In genomic region chr22:45645526-45646414, GRCh38 we compare ENCODE assay signal across 8 cellular contexts. TPM values are rescaled to one million over a fixed set of nuclear protein-coding genes. Genes with fewer than 3 reads are reported as not detected.
A peak's percentile ranks its signal among the peaks of the same experiment; 100 is the strongest.
DNase-seq lines count a peak whose midpoint lies in the region; ATAC-seq and TF ChIP-seq lines count a peak whose summit lies in the region.

No MANE protein-coding gene starts in this region.

- H2BK20ac ChIP-seq in H9 (ENCODE audit: low read depth, low read length, poor library complexity, severe bottlenecking): no peak overlapping the region

- H3K23ac ChIP-seq in H9 (ENCODE audit: insufficient read length, low read depth, low read length): no peak overlapping the region

- H4K20me1 ChIP-seq in H9 (ENCODE audit: control insufficient read depth, insufficient read depth, insufficient read length): no peaks in the 10 kb centered on the region

- H2BK5ac ChIP-seq in H9 (ENCODE audit: insufficient read length, low read length): no peak overlapping the region

- H4K8ac ChIP-seq in H9 (replicated peaks; ENCODE audit: insufficient read length, low read depth, low read length): no peak overlapping the region

- H3K56ac ChIP-seq in H9 (ENCODE audit: insufficient read length, low read depth, low read length): no peak overlapping the region

- no peaks in the 10 kb centered on the region for H3K79me1 ChIP-seq in H9 (ENCODE audit: insufficient read depth, low read depth, low read length, poor library complexity, severe bottlenecking)

- H3K4me1 ChIP-seq in BE2C (peaks cover 3% of the 10 kb centered on the region; the same call in 1 of the 2 replicates), H9 (ENCODE audit: insufficient read depth, low read length) (no peaks in the 10 kb centered on the region; the same call in 1 of the 2 replicates), endodermal cell (ENCODE audit: control insufficient read depth, insufficient read depth, low read length) (no peaks in the 10 kb centered on the region)

- H3K27me3 Mint-ChIP-seq in H9 (ENCODE audit: low read depth): peaks cover 57% of the 10 kb centered on the region
- peaks cover 59% of the 10 kb centered on the region for H3K27me3 Mint-ChIP-seq in endodermal cell (ENCODE audit: insufficient read depth)
- peaks cover 19% of the 10 kb centered on the region for H3K27me3 Mint-ChIP-seq in mesothelial cell of epicardium (ENCODE audit: low read depth)

- no peaks in the 10 kb centered on the region for H3K36me3 Mint-ChIP-seq in H9 (ENCODE audit: insufficient read depth in 1 of 3, low read depth in 3 of 3)
- no peaks in the 10 kb centered on the region for H3K36me3 Mint-ChIP-seq in endodermal cell (ENCODE audit: low read depth)
- no peaks in the 10 kb centered on the region for H3K36me3 Mint-ChIP-seq in mesothelial cell of epicardium

- peaks cover 14 to 16% of the 10 kb centered on the region in 2 experiments for H3K4me1 Mint-ChIP-seq in H9
- H3K4me1 Mint-ChIP-seq in endodermal cell: peaks cover 3% of the 10 kb centered on the region
- peaks cover 26% of the 10 kb centered on the region for H3K4me1 Mint-ChIP-seq in mesothelial cell of epicardium

- peak overlapping the region; percentile 46 to 54 for H3K4me3 Mint-ChIP-seq in H9
- H3K4me3 Mint-ChIP-seq in endodermal cell: peak overlapping the region; percentile 38
- H3K4me3 Mint-ChIP-seq in mesothelial cell of epicardium: peak overlapping the region; percentile 47

- no peak overlapping the region for H3K27ac ChIP-seq in H9 (ENCODE audit: insufficient read length, low read depth, low read length)
- H3K27ac ChIP-seq in endodermal cell (ENCODE audit: low read depth, low read length): no peak overlapping the region

- no peak overlapping the region; a peak in 1 of 7 replicates for H3K27ac Mint-ChIP-seq in H9
- no peak overlapping the region for H3K27ac Mint-ChIP-seq in endodermal cell
- no peak overlapping the region for H3K27ac Mint-ChIP-seq in mesothelial cell of epicardium

- no peak overlapping the region for H2AFZ ChIP-seq in H9 (ENCODE audit: low read length)

- TF ChIP-seq CTCF in BE2C (IDR thresholded peaks at IDR 0.05; ENCODE audit: low read depth, low read length) (peak; percentile 63), H9 (conservative IDR thresholded peaks at IDR 0.05) (peak; percentile 97), endodermal cell (conservative IDR thresholded peaks at IDR 0.05) (peak; percentile 97), mesothelial cell of epicardium (IDR thresholded peaks at IDR 0.05; ENCODE audit: unreplicated experiment) (peak; percentile 97)

- no peak overlapping the region for H3K14ac ChIP-seq in H9 (ENCODE audit: insufficient read depth, low read length)

- H2BK120ac ChIP-seq in H9 (ENCODE audit: low read depth, low read length, poor library complexity, severe bottlenecking): no peak overlapping the region

- H4K91ac ChIP-seq in H9 (ENCODE audit: insufficient read length, low read depth, low read length): no peak overlapping the region

- no peaks in the 10 kb centered on the region for H3K9me3 ChIP-seq in BE2C
- no peaks in the 10 kb centered on the region for H3K9me3 ChIP-seq in H9 (ENCODE audit: control insufficient read depth, low read depth, low read length)
- no peaks in the 10 kb centered on the region for H3K9me3 ChIP-seq in endodermal cell (ENCODE audit: control insufficient read depth, low read length)

- H3K36me3 ChIP-seq in BE2C (no peaks in the 10 kb centered on the region), endodermal cell (ENCODE audit: control insufficient read depth, insufficient read depth, low read length) (no peaks in the 10 kb centered on the region)

- H3T11ph ChIP-seq in H9 (ENCODE audit: low read length): no peak overlapping the region

- no peak overlapping the region for H2BK15ac ChIP-seq in H9 (ENCODE audit: low read depth, low read length)

- H2AK5ac ChIP-seq in H9 (ENCODE audit: insufficient read length, low read length): no peak overlapping the region

- no peak overlapping the region for H2BK12ac ChIP-seq in H9 (ENCODE audit: insufficient read length, low read depth, low read length)

- H3K27me3 ChIP-seq in BE2C: no peaks in the 10 kb centered on the region
- H3K27me3 ChIP-seq in H9 (ENCODE audit: insufficient read depth, low read length): no peaks in the 10 kb centered on the region; the same call in 1 of the 2 replicates
- H3K27me3 ChIP-seq in endodermal cell (ENCODE audit: control insufficient read depth, insufficient read depth, low read length, poor library complexity, severe bottlenecking): peaks cover 17% of the 10 kb centered on the region

- WGBS in H9 (ENCODE audit: extremely low coverage, insufficient read length, low lambda C conversion rate): no CpG with 5 or more reads among the region's 54 CpGs
- WGBS in endodermal cell (ENCODE audit: insufficient coverage in 1 of 2, insufficient read length in 1 of 2), 2 experiments: 25 to 69% methylated on average over 10 to 54 of the region's 54 CpGs

- H3K23me2 ChIP-seq in H9 (ENCODE audit: insufficient read length, low read depth, low read length, poor library complexity, severe bottlenecking): no peaks in the 10 kb centered on the region

- no peak overlapping the region for H4K5ac ChIP-seq in H9 (ENCODE audit: insufficient read length, low read depth, low read length)

- peak overlapping the region; percentile 11 for H3K4me2 ChIP-seq in H9 (ENCODE audit: insufficient read depth, insufficient read length, low read length)

- no peak for ATAC-seq in HG03097 (IDR thresholded peaks at IDR 0.05; ENCODE audit: low FRiP score, unreplicated experiment)

- H3K4me3 ChIP-seq in BE2C (ENCODE audit: low read depth, low read length): peak overlapping the region; percentile 55
- no peak overlapping the region for H3K4me3 ChIP-seq in endodermal cell (ENCODE audit: low read length)

- H3K9ac ChIP-seq in H9 (ENCODE audit: extremely low read depth, insufficient read length, low read length) (no peak overlapping the region), endodermal cell (ENCODE audit: extremely low read depth, low read length, poor library complexity, severe bottlenecking) (no peak overlapping the region)

- DNase-seq in BE2C (peak; percentile 82), H9 (peak; percentile 85), NOMO-1 (lab: John Stamatoyannopoulos, UW; ENCODE audit: unreplicated experiment in 2 of 2) (peak; percentile 53 to 78), endodermal cell (peak; percentile 94), mesothelial cell of epicardium (ENCODE audit: low spot score in 2 of 2, unreplicated experiment in 2 of 2) (peak; percentile 76 to 92)
- peak; percentile 63 to 76 (median 65) for DNase-seq in activated CD8-positive, alpha-beta memory T cell treated with anti-CD3 and anti-CD28 coated beads for 48 hours (ENCODE audit: low read depth in 2 of 3, low spot score in 2 of 3)
- DNase-seq in stimulated activated CD8-positive, alpha-beta memory T cell treated with anti-CD3 and anti-CD28 coated beads, Interleukin-4, amount 100 ng/mL, for 24 hours (ENCODE audit: low read depth): peak; percentile 73

- no peaks in the 10 kb centered on the region for H3K79me2 ChIP-seq in H9 (ENCODE audit: insufficient read depth, low read length)

- no peak overlapping the region for H3K18ac ChIP-seq in H9 (ENCODE audit: insufficient read length, low read depth, low read length)

- no peak overlapping the region for H3K4ac ChIP-seq in H9 (ENCODE audit: low read depth, low read length)

- H3K9me3 Mint-ChIP-seq in H9 (no peaks in the 10 kb centered on the region), endodermal cell (no peaks in the 10 kb centered on the region), mesothelial cell of epicardium (no peaks in the 10 kb centered on the region)

RNA-seq across cellular contexts. Expression of gene ATXN10, which starts 25.9 kb away (rescaled TPM):
- 126 TPM for polyA plus RNA-seq in BE2C (2012; ENCODE audit: insufficient read depth, insufficient read length, low read depth)
- total RNA-seq in H9 (2021) (210 and 214 TPM in 2 replicates), endodermal cell (100 to 1,000 TPM; 223 to 266 TPM), mesothelial cell of epicardium (237 to 248 TPM (median 241 TPM) in 3 replicates)
- polyA plus RNA-seq in endodermal cell (2013, experiment 1 of 2): 276 TPM
- 252 TPM for polyA plus RNA-seq in endodermal cell (2013, experiment 2 of 2)
